8 cellular contexts compared by ENCODE assay signal in genomic region chr16:66511615-66512500, GRCh38. TPM values are rescaled to one million over a fixed set of nuclear protein-coding genes. Genes with fewer than 3 reads are reported as not detected.
DNase-seq lines count a peak whose midpoint lies in the region; ATAC-seq, FAIRE-seq and TF ChIP-seq lines count a peak whose summit lies in the region.

No MANE protein-coding gene starts in this region.

- WGBS in urinary bladder: 41% methylated on average over 13 of the region's 13 CpGs

- H3K36me3 ChIP-seq in kidney (ENCODE audit: control insufficient read depth in 1 of 2, insufficient read depth in 2 of 2, low read length in 2 of 2) (peaks cover 0 to 3% of the 10 kb centered on the region in 2 donors), urinary bladder (ENCODE audit: insufficient read depth) (peaks cover 2% of the 10 kb centered on the region)

- H3K27ac Mint-ChIP-seq in activated CD4-positive, alpha-beta T cell treated with anti-CD3 and anti-CD28 coated beads, Interleukin-2, amount 10 ng/mL, durations not matched to agents 24 days and 14 days: no peak overlapping the region
- peak overlapping the region in 4 of 5 experiments; percentile 60 to 88 (median 80) for H3K27ac Mint-ChIP-seq in brain
- no peak overlapping the region for H3K27ac Mint-ChIP-seq in stimulated activated naive B cell treated with anti-CD40 and anti-IgM and Interleukin-4, amounts not matched to agents 10 μg/mL and 1 μg/mL and 100 μg/mL, for 72 hours

- peaks cover 4% of the 10 kb centered on the region for H3K36me3 Mint-ChIP-seq in activated CD4-positive, alpha-beta T cell treated with anti-CD3 and anti-CD28 coated beads, Interleukin-2, amount 10 ng/mL, durations not matched to agents 24 days and 14 days (ENCODE audit: low read depth)
- peaks cover 52% of the 10 kb centered on the region for H3K36me3 Mint-ChIP-seq in brain
- peaks cover 0 to 11% of the 10 kb centered on the region in 2 donors for H3K36me3 Mint-ChIP-seq in stimulated activated naive B cell treated with anti-CD40 and anti-IgM and Interleukin-4, amounts not matched to agents 10 μg/mL and 1 μg/mL and 100 μg/mL, for 72 hours

- no peak overlapping the region for H3K9ac ChIP-seq in kidney (ENCODE audit: low read length in 2 of 2)

- no peak for FAIRE-seq in kidney (lab: Jason Lieb, UNC)

- no peak for TF ChIP-seq CTCF in brain (conservative IDR thresholded peaks at IDR 0.05)
- peak; percentile 11 for TF ChIP-seq CTCF in kidney (IDR thresholded peaks at IDR 0.05; ENCODE audit: borderline replicate concordance, extremely low read depth, insufficient read depth)

- H3K27ac ChIP-seq in kidney (ENCODE audit: low read depth in 2 of 2, low read length in 2 of 2): peak overlapping the region; percentile 82 to 83
- peak overlapping the region; percentile 63 for H3K27ac ChIP-seq in urinary bladder (ENCODE audit: low read depth)

- H3K9me3 ChIP-seq in kidney (ENCODE audit: control insufficient read depth in 1 of 2, low read length in 2 of 2): no peaks in the 10 kb centered on the region

- ATAC-seq in stimulated activated naive B cell treated with anti-CD40 and anti-IgM and Interleukin-4, amounts not matched to agents 10 μg/mL and 1 μg/mL and 100 μg/mL, for 72 hours (replicated peaks): no peak

- H3K4me1 Mint-ChIP-seq in activated CD4-positive, alpha-beta T cell treated with anti-CD3 and anti-CD28 coated beads, Interleukin-2, amount 10 ng/mL, durations not matched to agents 24 days and 14 days: peaks cover 30% of the 10 kb centered on the region
- H3K4me1 Mint-ChIP-seq in brain: peaks cover 37% of the 10 kb centered on the region
- H3K4me1 Mint-ChIP-seq in stimulated activated naive B cell treated with anti-CD40 and anti-IgM and Interleukin-4, amounts not matched to agents 10 μg/mL and 1 μg/mL and 100 μg/mL, for 72 hours: peaks cover 35 to 47% of the 10 kb centered on the region in 2 donors

- DNase-seq in activated CD4-positive, alpha-beta T cell treated with anti-CD3 and anti-CD28 coated beads, Interleukin-2, amount 10 ng/mL, durations not matched to agents 24 days and 14 days: peak; percentile 69
- DNase-seq in activated CD4-positive, alpha-beta T cell treated with anti-CD3 and anti-CD28 coated beads, Interleukin-2, amount 50 U/mL, for 48 hours: no peak
- DNase-seq in kidney (no peak), SHP77 (lab: John Stamatoyannopoulos, UW) (no peak), GM19238 (ENCODE audit: insufficient read length, low spot score) (no peak)
- DNase-seq in stimulated activated naive B cell treated with anti-CD40 and anti-IgM and Interleukin-4, amounts not matched to agents 10 μg/mL and 1 μg/mL and 100 μg/mL, for 72 hours: no peak

- H3K27me3 Mint-ChIP-seq in activated CD4-positive, alpha-beta T cell treated with anti-CD3 and anti-CD28 coated beads, Interleukin-2, amount 10 ng/mL, durations not matched to agents 24 days and 14 days: no peaks in the 10 kb centered on the region
- H3K27me3 Mint-ChIP-seq in brain: peaks cover 4% of the 10 kb centered on the region
- H3K27me3 Mint-ChIP-seq in stimulated activated naive B cell treated with anti-CD40 and anti-IgM and Interleukin-4, amounts not matched to agents 10 μg/mL and 1 μg/mL and 100 μg/mL, for 72 hours: peaks cover 0 to 15% of the 10 kb centered on the region in 2 donors

- no peaks in the 10 kb centered on the region for H3K9me3 Mint-ChIP-seq in activated CD4-positive, alpha-beta T cell treated with anti-CD3 and anti-CD28 coated beads, Interleukin-2, amount 10 ng/mL, durations not matched to agents 24 days and 14 days
- no peaks in the 10 kb centered on the region for H3K9me3 Mint-ChIP-seq in brain
- H3K9me3 Mint-ChIP-seq in stimulated activated naive B cell treated with anti-CD40 and anti-IgM and Interleukin-4, amounts not matched to agents 10 μg/mL and 1 μg/mL and 100 μg/mL, for 72 hours: no peaks in the 10 kb centered on the region

- H3K4me3 ChIP-seq in kidney (ENCODE audit: low read length in 2 of 2) (no peak overlapping the region), urinary bladder (ENCODE audit: low read depth, low read length) (no peak overlapping the region)

- H3K4me3 Mint-ChIP-seq in activated CD4-positive, alpha-beta T cell treated with anti-CD3 and anti-CD28 coated beads, Interleukin-2, amount 10 ng/mL, durations not matched to agents 24 days and 14 days: no peak overlapping the region
- peak overlapping the region in 1 of 5 experiments; percentile 48 for H3K4me3 Mint-ChIP-seq in brain
- H3K4me3 Mint-ChIP-seq in stimulated activated naive B cell treated with anti-CD40 and anti-IgM and Interleukin-4, amounts not matched to agents 10 μg/mL and 1 μg/mL and 100 μg/mL, for 72 hours: no peak overlapping the region

- peaks cover 52 to 54% of the 10 kb centered on the region in 2 donors for H3K4me1 ChIP-seq in kidney (ENCODE audit: control insufficient read depth in 1 of 2, insufficient read depth in 1 of 2, low read depth in 1 of 2, low read length in 2 of 2)
- no peaks in the 10 kb centered on the region for H3K4me1 ChIP-seq in urinary bladder (ENCODE audit: insufficient read depth)

- intact Hi-C loops in activated CD4-positive, alpha-beta T cell treated with anti-CD3 and anti-CD28 coated beads, Interleukin-2, amount 10 ng/mL, durations not matched to agents 24 days and 14 days (cut with micrococcal nuclease): no loop called here
- intact Hi-C loops in kidney (cut with DNase I): no loop called here

RNA-seq across cellular contexts. Expression of gene TK2, which starts 38.1 kb away (rescaled TPM):
- total RNA-seq in activated CD4-positive, alpha-beta T cell treated with anti-CD3 and anti-CD28 coated beads, Interleukin-2, amount 10 ng/mL, durations not matched to agents 24 days and 14 days: 5.8 and 6.7 TPM in 2 replicates
- polyA plus RNA-seq in brain (ENCODE audit: insufficient read depth, low read depth, low replicate concordance) (18.2 TPM), kidney (ENCODE audit: insufficient read depth, low read depth, low replicate concordance) (31.0 TPM), urinary bladder (20.3 TPM)
- total RNA-seq in kidney (44.2 TPM), urinary bladder (23.6 TPM)

RNA-seq across cellular contexts. Expression of gene CKLF, which starts 40.5 kb away (rescaled TPM):
- total RNA-seq in activated CD4-positive, alpha-beta T cell treated with anti-CD3 and anti-CD28 coated beads, Interleukin-2, amount 10 ng/mL, durations not matched to agents 24 days and 14 days: 145 and 146 TPM in 2 replicates
- polyA plus RNA-seq in brain (ENCODE audit: insufficient read depth, low read depth, low replicate concordance): 90.4 TPM
- 42.4 TPM for total RNA-seq in kidney
- 28.7 TPM for polyA plus RNA-seq in kidney (ENCODE audit: insufficient read depth, low read depth, low replicate concordance)
- total RNA-seq in urinary bladder: 54.7 TPM
- 54.9 TPM for polyA plus RNA-seq in urinary bladder

RNA-seq across cellular contexts. Expression of gene CMTM1, which starts 54.4 kb away (rescaled TPM):
- 12.2 and 13.6 TPM in 2 replicates for total RNA-seq in activated CD4-positive, alpha-beta T cell treated with anti-CD3 and anti-CD28 coated beads, Interleukin-2, amount 10 ng/mL, durations not matched to agents 24 days and 14 days
- polyA plus RNA-seq in brain (ENCODE audit: insufficient read depth, low read depth, low replicate concordance) (1.1 TPM), kidney (ENCODE audit: insufficient read depth, low read depth, low replicate concordance) (not detected), urinary bladder (1.1 TPM)
- total RNA-seq in kidney (4.6 TPM), urinary bladder (3.1 TPM)

Comparison
In these comparisons a context has a peak if more than half of its experiments do, and no peak if none do; other contexts are left out.
1. H3K27ac Mint-ChIP-seq: peak in brain (4 of 5); none in activated CD4-positive, alpha-beta T cell treated with anti-CD3 and anti-CD28 coated beads, Interleukin-2, amount 10 ng/mL, durations not matched to agents 24 days and 14 days (single experiment) and stimulated activated naive B cell treated with anti-CD40 and anti-IgM and Interleukin-4, amounts not matched to agents 10 μg/mL and 1 μg/mL and 100 μg/mL, for 72 hours (single experiment).